Comparison of ENCODE assay signal across 10 cellular contexts in genomic region chr2:145412155-145412554, GRCh38.
DNase-seq lines count a peak whose midpoint lies in the region; ATAC-seq and TF ChIP-seq lines count a peak whose summit lies in the region.
"Had no signal": no experiment of that assay in that cellular context is flagged by ENCODE, and none has a peak within 500 bp of the region (broad histone marks: within the 10 kb centered on the region; RNA-seq: fewer than 3 reads in every experiment).

No MANE protein-coding gene starts in this region.

- no peaks in the 10 kb centered on the region for H3K27me3 ChIP-seq in smooth muscle cell (ENCODE audit: low read depth)

- H3K27ac ChIP-seq in smooth muscle cell (ENCODE audit: low read depth), result no peak overlapping the region

- no peaks in the 10 kb centered on the region for H4K20me1 ChIP-seq in smooth muscle cell (ENCODE audit: low read depth)

- H3K4me2 ChIP-seq in smooth muscle cell, result no peak overlapping the region

- H3F3A ChIP-seq in smooth muscle cell (ENCODE audit: low read depth), result no peaks in the 10 kb centered on the region

- TF ChIP-seq CTCF in smooth muscle cell (IDR thresholded peaks at IDR 0.05; ENCODE audit: borderline replicate concordance, insufficient read depth, poor library complexity, severe bottlenecking), result no peak

- 89% methylated on average over 4 of the region's 4 CpGs for WGBS in smooth muscle cell (ENCODE audit: low lambda C conversion rate)

- no peaks in the 10 kb centered on the region for H3K9me3 ChIP-seq in smooth muscle cell (replicated peaks; ENCODE audit: low read depth)

- H2AFZ ChIP-seq in smooth muscle cell (ENCODE audit: low read depth), result no peak overlapping the region

- no peaks in the 10 kb centered on the region for H3K79me2 ChIP-seq in smooth muscle cell (ENCODE audit: low read depth)

- H3K36me3 ChIP-seq in smooth muscle cell (ENCODE audit: low read depth), result no peaks in the 10 kb centered on the region

- no peaks in the 10 kb centered on the region for H3K4me1 ChIP-seq in smooth muscle cell (ENCODE audit: low read depth)

- ATAC-seq in GM18505 (IDR thresholded peaks at IDR 0.05; ENCODE audit: unreplicated experiment) (peak; percentile 39), GM19467 (IDR thresholded peaks at IDR 0.05; ENCODE audit: unreplicated experiment) (peak; percentile 48), HG03045 (IDR thresholded peaks at IDR 0.05; ENCODE audit: unreplicated experiment) (peak; percentile 34), HG03565 (IDR thresholded peaks at IDR 0.05; ENCODE audit: unreplicated experiment) (no peak)

- TF ChIP-seq POLR2A in GM18505 (IDR thresholded peaks at IDR 0.05; ENCODE audit: borderline replicate concordance, extremely low read depth, insufficient read depth, insufficient read length), result no peak

- no peak overlapping the region for H3K4me3 ChIP-seq in smooth muscle cell

- no peak overlapping the region for H3K9ac ChIP-seq in smooth muscle cell (ENCODE audit: low read depth)

- DNase-seq in NCI-H1417 treated with DMSO at 0.1 percent for 48 hours (lab: John Stamatoyannopoulos, UW), result peak; percentile 50
- DNase-seq in smooth muscle cell (lab: John Stamatoyannopoulos, UW; ENCODE audit: unreplicated experiment), result no peak
- no peak for DNase-seq in SW480 (ENCODE audit: low spot score)
- no peak for DNase-seq in NCI-H226
- DNase-seq: activated CD4-positive, alpha-beta T cell treated with anti-CD3 and anti-CD28 coated beads for 48 hours; effector CD8-positive, alpha-beta T cell had no signal
